1 cellular context compared by ENCODE assay signal in genomic region chr19:55216461-55217198, GRCh38.
TF ChIP-seq lines count a peak whose summit lies in the region.

No MANE protein-coding gene starts in this region.

TF ChIP-seq in K562, 482 proteins besides CTCF, POLR2A, EP300 and RAD21 (continued from another document and continues in another):
- TF ChIP-seq CHAMP1 (IDR thresholded peaks at IDR 0.05) (peak; percentile 33; the same call in 1 of the 2 replicates), TCF15 (CRISPR knock-in tag; IDR thresholded peaks at IDR 0.05) (no peak), CBX8 (IDR thresholded peaks at IDR 0.05; ENCODE audit: borderline replicate concordance, extremely low read depth, low read depth, low read length, poor library complexity, severe bottlenecking) (no peak), C11orf30 (IDR thresholded peaks at IDR 0.05; ENCODE audit: low read depth) (peak; percentile 95), CUX1 (CRISPR knock-in tag; IDR thresholded peaks at IDR 0.05) (no peak; the same call in 1 of the 2 replicates), GMEB1 (CRISPR knock-in tag; IDR thresholded peaks at IDR 0.05) (peak; percentile 54), PHF21A (IDR thresholded peaks at IDR 0.05; ENCODE audit: borderline replicate concordance, low read depth) (peak; percentile 70; the same call in 1 of the 2 replicates), NR2F6 (CRISPR knock-in tag; IDR thresholded peaks at IDR 0.05) (no peak), IRF9 (tag; IDR thresholded peaks at IDR 0.05) (no peak), POLR2AphosphoS2 (IDR thresholded peaks at IDR 0.05; ENCODE audit: low read length) (no peak), NR2C1 (IDR thresholded peaks at IDR 0.05) (peak; percentile 41; the same call in 1 of the 2 replicates), NR2C1 (tag; IDR thresholded peaks at IDR 0.05) (peak; percentile 18; the same call in 1 of the 2 replicates), MAFF (IDR thresholded peaks at IDR 0.05; ENCODE audit: low read length) (peak; percentile 85), RERE (CRISPR knock-in tag; IDR thresholded peaks at IDR 0.05; ENCODE audit: borderline replicate concordance) (peak; percentile 94), STAT6 (CRISPR knock-in tag; IDR thresholded peaks at IDR 0.05) (no peak), ZNF407 (IDR thresholded peaks at IDR 0.05; ENCODE audit: low read depth) (peak; percentile 39; the same call in 1 of the 2 replicates), SIN3A (IDR thresholded peaks at IDR 0.05; ENCODE audit: borderline replicate concordance in 2 of 2, control insufficient read depth in 1 of 2, low read depth in 2 of 2, low read length in 2 of 2) (peak; percentile 98 to 99), HIVEP1 (CRISPR knock-in tag; IDR thresholded peaks at IDR 0.05) (no peak), RAD51 (IDR thresholded peaks at IDR 0.05; ENCODE audit: borderline replicate concordance, low read depth) (peak; percentile 32; the same call in 1 of the 2 replicates), ZNF507 (tag; conservative IDR thresholded peaks at IDR 0.05) (no peak)
